1 cellular context compared by ENCODE assay signal in the genomic region with DNA sequence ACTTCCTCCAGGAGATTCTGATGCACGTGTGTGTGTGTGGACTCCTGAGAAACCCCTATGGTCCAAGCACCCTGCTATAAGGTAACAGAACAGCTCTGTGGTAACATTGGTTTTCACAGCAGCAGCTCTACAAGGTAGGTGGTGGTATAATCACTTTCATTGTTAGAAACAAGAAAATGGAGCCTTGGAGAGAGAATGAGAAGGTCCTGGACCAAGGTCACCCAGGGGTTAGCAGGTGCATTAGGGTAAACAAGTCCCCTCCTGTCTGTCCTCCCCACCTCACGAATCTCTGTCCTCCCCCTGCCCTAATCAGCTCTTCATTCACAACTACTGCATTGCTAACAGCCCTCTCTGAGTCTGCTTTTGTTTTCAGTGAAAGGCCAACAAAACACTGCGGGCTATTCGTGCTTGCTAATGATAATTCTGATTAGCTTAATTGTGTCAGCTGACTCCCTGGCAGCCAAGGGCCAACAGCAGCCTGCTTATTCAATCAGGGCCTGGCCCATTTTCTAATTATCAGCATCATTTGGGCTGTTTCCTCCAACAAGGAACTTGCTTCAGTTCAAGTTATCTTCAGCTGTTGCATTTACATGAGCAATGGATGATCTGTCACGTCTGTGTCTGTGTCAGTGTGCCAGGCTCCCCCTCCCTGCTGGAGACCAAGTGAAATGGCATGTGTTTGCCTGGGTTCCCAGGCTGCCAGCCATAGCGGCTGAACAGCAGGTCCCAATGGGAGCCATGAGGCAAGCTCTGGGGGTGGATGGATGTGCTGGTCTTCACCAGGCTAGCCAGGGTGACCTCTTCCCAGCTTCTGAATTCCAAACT.
A peak's percentile ranks its signal among the peaks of the same experiment; 100 is the strongest.
TF ChIP-seq lines count a peak whose summit lies in the region.

No MANE protein-coding gene starts in this region.

TF ChIP-seq in GM12878, 131 proteins besides CTCF, POLR2A, EP300 and RAD21:
- 0 out of 2 replicates have a peak, but pooled peaks have one; percentile 28 for TF ChIP-seq YY1 (IDR thresholded peaks at IDR 0.05; ENCODE audit: low read depth, low read length)
- TF ChIP-seq, protein P1, sequence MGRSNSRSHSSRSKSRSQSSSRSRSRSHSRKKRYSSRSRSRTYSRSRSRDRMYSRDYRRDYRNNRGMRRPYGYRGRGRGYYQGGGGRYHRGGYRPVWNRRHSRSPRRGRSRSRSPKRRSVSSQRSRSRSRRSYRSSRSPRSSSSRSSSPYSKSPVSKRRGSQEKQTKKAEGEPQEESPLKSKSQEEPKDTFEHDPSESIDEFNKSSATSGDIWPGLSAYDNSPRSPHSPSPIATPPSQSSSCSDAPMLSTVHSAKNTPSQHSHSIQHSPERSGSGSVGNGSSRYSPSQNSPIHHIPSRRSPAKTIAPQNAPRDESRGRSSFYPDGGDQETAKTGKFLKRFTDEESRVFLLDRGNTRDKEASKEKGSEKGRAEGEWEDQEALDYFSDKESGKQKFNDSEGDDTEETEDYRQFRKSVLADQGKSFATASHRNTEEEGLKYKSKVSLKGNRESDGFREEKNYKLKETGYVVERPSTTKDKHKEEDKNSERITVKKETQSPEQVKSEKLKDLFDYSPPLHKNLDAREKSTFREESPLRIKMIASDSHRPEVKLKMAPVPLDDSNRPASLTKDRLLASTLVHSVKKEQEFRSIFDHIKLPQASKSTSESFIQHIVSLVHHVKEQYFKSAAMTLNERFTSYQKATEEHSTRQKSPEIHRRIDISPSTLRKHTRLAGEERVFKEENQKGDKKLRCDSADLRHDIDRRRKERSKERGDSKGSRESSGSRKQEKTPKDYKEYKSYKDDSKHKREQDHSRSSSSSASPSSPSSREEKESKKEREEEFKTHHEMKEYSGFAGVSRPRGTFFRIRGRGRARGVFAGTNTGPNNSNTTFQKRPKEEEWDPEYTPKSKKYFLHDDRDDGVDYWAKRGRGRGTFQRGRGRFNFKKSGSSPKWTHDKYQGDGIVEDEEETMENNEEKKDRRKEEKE (IDR thresholded peaks at IDR 0.05) = no peak
- peak; percentile 68; the same call in 1 of the 2 replicates for TF ChIP-seq TCF12 (IDR thresholded peaks at IDR 0.05; ENCODE audit: low read depth, low read length)
- TF ChIP-seq RAD51 (IDR thresholded peaks at IDR 0.05) = no peak
- no peak for TF ChIP-seq FOXK2 (IDR thresholded peaks at IDR 0.05)
- no peak for TF ChIP-seq RBBP5 (conservative IDR thresholded peaks at IDR 0.05)
- TF ChIP-seq, protein P2, sequence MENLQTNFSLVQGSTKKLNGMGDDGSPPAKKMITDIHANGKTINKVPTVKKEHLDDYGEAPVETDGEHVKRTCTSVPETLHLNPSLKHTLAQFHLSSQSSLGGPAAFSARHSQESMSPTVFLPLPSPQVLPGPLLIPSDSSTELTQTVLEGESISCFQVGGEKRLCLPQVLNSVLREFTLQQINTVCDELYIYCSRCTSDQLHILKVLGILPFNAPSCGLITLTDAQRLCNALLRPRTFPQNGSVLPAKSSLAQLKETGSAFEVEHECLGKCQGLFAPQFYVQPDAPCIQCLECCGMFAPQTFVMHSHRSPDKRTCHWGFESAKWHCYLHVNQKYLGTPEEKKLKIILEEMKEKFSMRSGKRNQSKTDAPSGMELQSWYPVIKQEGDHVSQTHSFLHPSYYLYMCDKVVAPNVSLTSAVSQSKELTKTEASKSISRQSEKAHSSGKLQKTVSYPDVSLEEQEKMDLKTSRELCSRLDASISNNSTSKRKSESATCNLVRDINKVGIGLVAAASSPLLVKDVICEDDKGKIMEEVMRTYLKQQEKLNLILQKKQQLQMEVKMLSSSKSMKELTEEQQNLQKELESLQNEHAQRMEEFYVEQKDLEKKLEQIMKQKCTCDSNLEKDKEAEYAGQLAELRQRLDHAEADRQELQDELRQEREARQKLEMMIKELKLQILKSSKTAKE (IDR thresholded peaks at IDR 0.05; ENCODE audit: low read depth, poor library complexity, severe bottlenecking) = peak; percentile 39
- TF ChIP-seq, protein P3, sequence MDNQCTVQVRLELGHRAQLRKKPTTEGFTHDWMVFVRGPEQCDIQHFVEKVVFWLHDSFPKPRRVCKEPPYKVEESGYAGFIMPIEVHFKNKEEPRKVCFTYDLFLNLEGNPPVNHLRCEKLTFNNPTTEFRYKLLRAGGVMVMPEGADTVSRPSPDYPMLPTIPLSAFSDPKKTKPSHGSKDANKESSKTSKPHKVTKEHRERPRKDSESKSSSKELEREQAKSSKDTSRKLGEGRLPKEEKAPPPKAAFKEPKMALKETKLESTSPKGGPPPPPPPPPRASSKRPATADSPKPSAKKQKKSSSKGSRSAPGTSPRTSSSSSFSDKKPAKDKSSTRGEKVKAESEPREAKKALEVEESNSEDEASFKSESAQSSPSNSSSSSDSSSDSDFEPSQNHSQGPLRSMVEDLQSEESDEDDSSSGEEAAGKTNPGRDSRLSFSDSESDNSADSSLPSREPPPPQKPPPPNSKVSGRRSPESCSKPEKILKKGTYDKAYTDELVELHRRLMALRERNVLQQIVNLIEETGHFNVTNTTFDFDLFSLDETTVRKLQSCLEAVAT (IDR thresholded peaks at IDR 0.05) = peak; percentile 53; the same call in 1 of the 2 replicates
- TF ChIP-seq PAX5 (IDR thresholded peaks at IDR 0.05; ENCODE audit: borderline replicate concordance, low read depth, low read length) = peak; percentile 77
- peak; percentile 73 for TF ChIP-seq IKZF1 (conservative IDR thresholded peaks at IDR 0.05)
- TF ChIP-seq RUNX3 (IDR thresholded peaks at IDR 0.05; ENCODE audit: low read length) = peak; percentile 85
- no peak for TF ChIP-seq ESRRA (IDR thresholded peaks at IDR 0.05; ENCODE audit: low read length)
- TF ChIP-seq, protein P4, sequence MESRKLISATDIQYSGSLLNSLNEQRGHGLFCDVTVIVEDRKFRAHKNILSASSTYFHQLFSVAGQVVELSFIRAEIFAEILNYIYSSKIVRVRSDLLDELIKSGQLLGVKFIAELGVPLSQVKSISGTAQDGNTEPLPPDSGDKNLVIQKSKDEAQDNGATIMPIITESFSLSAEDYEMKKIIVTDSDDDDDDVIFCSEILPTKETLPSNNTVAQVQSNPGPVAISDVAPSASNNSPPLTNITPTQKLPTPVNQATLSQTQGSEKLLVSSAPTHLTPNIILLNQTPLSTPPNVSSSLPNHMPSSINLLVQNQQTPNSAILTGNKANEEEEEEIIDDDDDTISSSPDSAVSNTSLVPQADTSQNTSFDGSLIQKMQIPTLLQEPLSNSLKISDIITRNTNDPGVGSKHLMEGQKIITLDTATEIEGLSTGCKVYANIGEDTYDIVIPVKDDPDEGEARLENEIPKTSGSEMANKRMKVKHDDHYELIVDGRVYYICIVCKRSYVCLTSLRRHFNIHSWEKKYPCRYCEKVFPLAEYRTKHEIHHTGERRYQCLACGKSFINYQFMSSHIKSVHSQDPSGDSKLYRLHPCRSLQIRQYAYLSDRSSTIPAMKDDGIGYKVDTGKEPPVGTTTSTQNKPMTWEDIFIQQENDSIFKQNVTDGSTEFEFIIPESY (IDR thresholded peaks at IDR 0.05) = no peak
- no peak for TF ChIP-seq MTA3 (IDR thresholded peaks at IDR 0.05; ENCODE audit: borderline replicate concordance, low read length)
- TF ChIP-seq DPF2 (IDR thresholded peaks at IDR 0.05) = peak; percentile 50
- peak; percentile 72 for TF ChIP-seq MTA2 (IDR thresholded peaks at IDR 0.05; ENCODE audit: low read depth)
- 0 out of 2 replicates have a peak, but pooled peaks have one; percentile 14 for TF ChIP-seq ATF7 (IDR thresholded peaks at IDR 0.05; ENCODE audit: low read depth)
- TF ChIP-seq BCL11A (IDR thresholded peaks at IDR 0.05; ENCODE audit: low read depth, low read length) = 0 out of 2 replicates have a peak, but pooled peaks have one; percentile 41
- TF ChIP-seq, protein P5, sequence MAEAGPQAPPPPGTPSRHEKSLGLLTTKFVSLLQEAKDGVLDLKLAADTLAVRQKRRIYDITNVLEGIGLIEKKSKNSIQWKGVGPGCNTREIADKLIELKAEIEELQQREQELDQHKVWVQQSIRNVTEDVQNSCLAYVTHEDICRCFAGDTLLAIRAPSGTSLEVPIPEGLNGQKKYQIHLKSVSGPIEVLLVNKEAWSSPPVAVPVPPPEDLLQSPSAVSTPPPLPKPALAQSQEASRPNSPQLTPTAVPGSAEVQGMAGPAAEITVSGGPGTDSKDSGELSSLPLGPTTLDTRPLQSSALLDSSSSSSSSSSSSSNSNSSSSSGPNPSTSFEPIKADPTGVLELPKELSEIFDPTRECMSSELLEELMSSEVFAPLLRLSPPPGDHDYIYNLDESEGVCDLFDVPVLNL (IDR thresholded peaks at IDR 0.05; ENCODE audit: low read depth, low read length) = no peak
- TF ChIP-seq, protein P6, sequence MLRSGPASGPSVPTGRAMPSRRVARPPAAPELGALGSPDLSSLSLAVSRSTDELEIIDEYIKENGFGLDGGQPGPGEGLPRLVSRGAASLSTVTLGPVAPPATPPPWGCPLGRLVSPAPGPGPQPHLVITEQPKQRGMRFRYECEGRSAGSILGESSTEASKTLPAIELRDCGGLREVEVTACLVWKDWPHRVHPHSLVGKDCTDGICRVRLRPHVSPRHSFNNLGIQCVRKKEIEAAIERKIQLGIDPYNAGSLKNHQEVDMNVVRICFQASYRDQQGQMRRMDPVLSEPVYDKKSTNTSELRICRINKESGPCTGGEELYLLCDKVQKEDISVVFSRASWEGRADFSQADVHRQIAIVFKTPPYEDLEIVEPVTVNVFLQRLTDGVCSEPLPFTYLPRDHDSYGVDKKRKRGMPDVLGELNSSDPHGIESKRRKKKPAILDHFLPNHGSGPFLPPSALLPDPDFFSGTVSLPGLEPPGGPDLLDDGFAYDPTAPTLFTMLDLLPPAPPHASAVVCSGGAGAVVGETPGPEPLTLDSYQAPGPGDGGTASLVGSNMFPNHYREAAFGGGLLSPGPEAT (IDR thresholded peaks at IDR 0.05; ENCODE audit: low read depth) = 0 out of 2 replicates have a peak, but pooled peaks have one; percentile 37
- no peak for TF ChIP-seq FOS (IDR thresholded peaks at IDR 0.05; ENCODE audit: borderline replicate concordance, extremely low read depth, insufficient read length)
- peak; percentile 83 for TF ChIP-seq NR2F1 (conservative IDR thresholded peaks at IDR 0.05)
- TF ChIP-seq IKZF2 (IDR thresholded peaks at IDR 0.05) = peak; percentile 60 to 76; a peak in 2 of 4 replicates
- TF ChIP-seq, protein P7, sequence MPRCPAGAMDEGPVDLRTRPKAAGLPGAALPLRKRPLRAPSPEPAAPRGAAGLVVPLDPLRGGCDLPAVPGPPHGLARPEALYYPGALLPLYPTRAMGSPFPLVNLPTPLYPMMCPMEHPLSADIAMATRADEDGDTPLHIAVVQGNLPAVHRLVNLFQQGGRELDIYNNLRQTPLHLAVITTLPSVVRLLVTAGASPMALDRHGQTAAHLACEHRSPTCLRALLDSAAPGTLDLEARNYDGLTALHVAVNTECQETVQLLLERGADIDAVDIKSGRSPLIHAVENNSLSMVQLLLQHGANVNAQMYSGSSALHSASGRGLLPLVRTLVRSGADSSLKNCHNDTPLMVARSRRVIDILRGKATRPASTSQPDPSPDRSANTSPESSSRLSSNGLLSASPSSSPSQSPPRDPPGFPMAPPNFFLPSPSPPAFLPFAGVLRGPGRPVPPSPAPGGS (IDR thresholded peaks at IDR 0.05; ENCODE audit: borderline replicate concordance, insufficient read depth, low read depth, low read length, poor library complexity, severe bottlenecking) = no peak
- TF ChIP-seq BHLHE40 (IDR thresholded peaks at IDR 0.05; ENCODE audit: borderline replicate concordance in 1 of 2, low read depth in 2 of 2, low read length in 1 of 2) = peak; percentile 89 to 94
